ENCODE assay signal across 8 cellular contexts in genomic region chr7:1663857-1664651, GRCh38. TPM values are rescaled to one million over a fixed set of nuclear protein-coding genes. Genes with fewer than 3 reads are reported as not detected.
DNase-seq lines count a peak whose midpoint lies in the region; ATAC-seq, FAIRE-seq and TF ChIP-seq lines count a peak whose summit lies in the region.

No MANE protein-coding gene starts in this region.

- H3K36me3 ChIP-seq in HAP-1 (replicated peaks) (no peaks in the 10 kb centered on the region), K562 (ENCODE audit: control insufficient read depth, insufficient read depth, low read length) (no peaks in the 10 kb centered on the region), left lung (no peaks in the 10 kb centered on the region), stomach (no peaks in the 10 kb centered on the region)
- H3K36me3 ChIP-seq in effector memory CD4-positive, alpha-beta T cell (ENCODE audit: control insufficient read depth, insufficient read depth, low read length), result no peaks in the 10 kb centered on the region

- H3K4me3 ChIP-seq in HAP-1, result peak overlapping the region; percentile 47
- no peak overlapping the region for H3K4me3 ChIP-seq in K562
- peak overlapping the region in 1 of 2 donors; percentile 48 for H3K4me3 ChIP-seq in left lung
- H3K4me3 ChIP-seq in stomach, result peak overlapping the region; percentile 53 to 58 (median 56)
- no peak overlapping the region for H3K4me3 ChIP-seq in effector memory CD4-positive, alpha-beta T cell (ENCODE audit: insufficient read depth, low read depth, low read length, poor library complexity, severe bottlenecking)

- no peaks in the 10 kb centered on the region for H3K79me2 ChIP-seq in K562 (ENCODE audit: control insufficient read depth, insufficient read depth, low read length)

- ATAC-seq in K562 (no peak), left lung (no peak), GM19328 (IDR thresholded peaks at IDR 0.05; ENCODE audit: unreplicated experiment) (no peak)

- no peak overlapping the region; a peak in 2 of 4 replicates for H3K9ac ChIP-seq in K562 (ENCODE audit: insufficient read depth in 1 of 2, low read depth in 2 of 2, low read length in 2 of 2)

- TF ChIP-seq CTCF in K562 (IDR thresholded peaks at IDR 0.05 in 2 of 3, conservative IDR thresholded peaks at IDR 0.05 in 1 of 3; ENCODE audit: insufficient read depth in 2 of 3, low read depth in 1 of 3, low read length in 3 of 3) (no peak), left lung (IDR thresholded peaks at IDR 0.05) (no peak), stomach (IDR thresholded peaks at IDR 0.05) (no peak)

- 25% methylated on average over 18 of the region's 56 CpGs for WGBS in K562 (ENCODE audit: insufficient coverage, low coverage, missing lambda C conversion rate)
- WGBS in stomach, 5 donors, result 5 to 10% (median 6%) methylated on average over 19 to 56 of the region's 56 CpGs

- no peak for TF ChIP-seq POLR2A in K562 (conservative IDR thresholded peaks at IDR 0.05)
- TF ChIP-seq POLR2A in stomach (IDR thresholded peaks at IDR 0.05), result no peak

- in situ Hi-C loops in HAP-1 (cut with MboI; ENCODE audit: low sequenced_read_pairs), result no loop called here
- in situ Hi-C loops in K562 (cut with MboI), result no loop called here

- POLR2A ChIA-PET in K562 (lab: Yijun Ruan, JAX), result interaction anchor here (0.6 to 0.8 kb wide), 2 partner anchors 16 kb away, joined by 3 to 5 read pairs; no protein-coding TSS in a partner anchor

- H3K9me1 ChIP-seq in K562 (ENCODE audit: control insufficient read depth, insufficient read depth, low read length), result no peaks in the 10 kb centered on the region

- peak in 1 of 2 experiments; percentile 9 for DNase-seq in HAP-1 (ENCODE audit: low spot score in 2 of 2)
- peak in 2 of 4 experiments; percentile 6 to 7 for DNase-seq in K562 (ENCODE audit: extremely low read depth in 1 of 4, low spot score in 3 of 4)
- peak; percentile 33 to 81 for DNase-seq in left lung
- no peak for DNase-seq in stomach
- DNase-seq in NOMO-1 treated with DMSO at 0.1 percent for 48 hours (lab: John Stamatoyannopoulos, UW; ENCODE audit: unreplicated experiment), result no peak
- DNase-seq in AG08396 (ENCODE audit: low spot score), result no peak
- DNase-seq in effector memory CD4-positive, alpha-beta T cell, result no peak

- no peak overlapping the region for H3K4me2 ChIP-seq in K562 (ENCODE audit: insufficient read depth, low read length)

- intact Hi-C loops in K562 (cut with micrococcal nuclease) (loop anchor here (5.0 to 10.0 kb wide), 2 partner anchors 93 to 681 kb away; no protein-coding TSS in a partner anchor), left lung (cut with DNase I) (loop anchor here in 1 of 2 donors (10.0 kb wide), 1 partner anchor 541 kb away; no protein-coding TSS in a partner anchor), stomach (cut with DNase I; ENCODE audit: low total_unique reads) (no loop called here)

- H4K20me1 ChIP-seq in K562 (replicated peaks; ENCODE audit: control insufficient read depth, insufficient read depth, low read length), result peaks cover 11% of the 10 kb centered on the region; the same call in 1 of the 2 replicates

- H2AFZ ChIP-seq in K562 (ENCODE audit: low read depth, low read length), result no peak overlapping the region

- TF ChIP-seq EP300 in K562 (IDR thresholded peaks at IDR 0.05; ENCODE audit: low read length) (no peak), stomach (IDR thresholded peaks at IDR 0.05) (no peak)

- TF ChIP-seq RAD21 in K562 (CRISPR knock-in tag; conservative IDR thresholded peaks at IDR 0.05 in 1 of 2, IDR thresholded peaks at IDR 0.05 in 1 of 2), result no peak

- no peaks in the 10 kb centered on the region for H3K9me3 ChIP-seq in HAP-1
- no peaks in the 10 kb centered on the region for H3K9me3 ChIP-seq in K562 (replicated peaks; ENCODE audit: control insufficient read depth, insufficient read depth, low read depth, low read length)
- no peaks in the 10 kb centered on the region for H3K9me3 ChIP-seq in left lung
- H3K9me3 ChIP-seq in stomach, result no peaks in the 10 kb centered on the region
- H3K9me3 ChIP-seq in effector memory CD4-positive, alpha-beta T cell (ENCODE audit: control insufficient read depth, low read length), result no peaks in the 10 kb centered on the region

- FAIRE-seq in K562 (lab: Jason Lieb, UNC), result no peak

- CTCF ChIA-PET in K562 (lab: Yijun Ruan, JAX; ENCODE audit: low intra/inter-chr PET ratio), result interaction anchor here (1.0 kb wide), 1 partner anchor 683 kb away, joined by 3 read pairs; no protein-coding TSS in a partner anchor

- no peaks in the 10 kb centered on the region for H3K4me1 ChIP-seq in HAP-1
- peaks cover 0 to 51% of the 10 kb centered on the region in 2 experiments; a peak in 2 of 5 replicates for H3K4me1 ChIP-seq in K562 (replicated peaks in 1 of 2; ENCODE audit: control insufficient read depth in 2 of 2, insufficient read depth in 2 of 2, low read length in 2 of 2)
- H3K4me1 ChIP-seq in left lung, result peaks cover 23 to 46% of the 10 kb centered on the region in 2 donors
- H3K4me1 ChIP-seq in stomach, result peaks cover 40 to 53% (median 51%) of the 10 kb centered on the region in 4 donors
- H3K4me1 ChIP-seq in effector memory CD4-positive, alpha-beta T cell (ENCODE audit: control insufficient read depth, insufficient read depth, low read length, poor library complexity, severe bottlenecking), result peaks cover 37% of the 10 kb centered on the region

- H3K27me3 ChIP-seq in HAP-1 (ENCODE audit: low read depth), result peaks cover 20% of the 10 kb centered on the region
- peaks cover 19 to 60% of the 10 kb centered on the region in 2 experiments; a peak in 4 of 5 replicates for H3K27me3 ChIP-seq in K562 (ENCODE audit: control insufficient read depth in 2 of 2, insufficient read depth in 2 of 2, low read length in 2 of 2)
- H3K27me3 ChIP-seq in left lung, result peaks cover 47 to 98% of the 10 kb centered on the region in 2 donors
- H3K27me3 ChIP-seq in stomach, result peaks cover 16 to 92% (median 69%) of the 10 kb centered on the region in 3 donors
- peaks cover 41% of the 10 kb centered on the region for H3K27me3 ChIP-seq in effector memory CD4-positive, alpha-beta T cell (replicated peaks; ENCODE audit: control insufficient read depth, insufficient read depth, low read length, poor library complexity, severe bottlenecking)

- no TSS peak for BruUV-seq in K562 (replicated peaks; lab: Mats Ljungman, UMichigan)

- no peak overlapping the region for H3K27ac ChIP-seq in K562 (ENCODE audit: extremely low read depth, low read depth, low read length)
- H3K27ac ChIP-seq in left lung, result no peak overlapping the region
- peak overlapping the region in 1 of 5 donors; percentile 39 for H3K27ac ChIP-seq in stomach
- no peak overlapping the region for H3K27ac ChIP-seq in effector memory CD4-positive, alpha-beta T cell (ENCODE audit: insufficient read depth, low read length, poor library complexity, severe bottlenecking)

TF ChIP-seq in K562, 482 proteins besides CTCF, POLR2A, EP300 and RAD21:
- TF ChIP-seq ILF3 (IDR thresholded peaks at IDR 0.05; ENCODE audit: borderline replicate concordance) (no peak), RBBP5 (IDR thresholded peaks at IDR 0.05; ENCODE audit: borderline replicate concordance, insufficient read depth, low read length, poor library complexity, severe bottlenecking) (peak; percentile 15), COPS2 (conservative IDR thresholded peaks at IDR 0.05) (no peak), HNRNPK (IDR thresholded peaks at IDR 0.05; ENCODE audit: low read depth, low read length, poor library complexity, severe bottlenecking) (peak; percentile 78), MYC (IDR thresholded peaks at IDR 0.05; ENCODE audit: low read depth, low read length) (no peak), MYC (CRISPR knock-in tag; IDR thresholded peaks at IDR 0.05; ENCODE audit: borderline replicate concordance, low read depth) (no peak), ZNF3 (CRISPR knock-in tag; IDR thresholded peaks at IDR 0.05) (no peak), ESRRA (IDR thresholded peaks at IDR 0.05; ENCODE audit: borderline replicate concordance, low read depth) (no peak), TFAM (CRISPR knock-in tag; conservative IDR thresholded peaks at IDR 0.05) (no peak)

RNA-seq across cellular contexts. Expression of gene ELFN1, which starts 6.0 kb away (rescaled TPM):
- total RNA-seq in K562 (2011; cell fraction: chromatin; rRNA removed; ENCODE audit: low replicate concordance), result 0.25 TPM in 1 of 2 replicates, not detected in the other
- 0.39 and 0.67 TPM in 2 replicates for total RNA-seq in K562 (2011; cell fraction: nucleolus; rRNA removed)
- total RNA-seq in K562 (2011; cell fraction: nucleoplasm; rRNA removed), result 0.07 and 0.31 TPM in 2 replicates
- total RNA-seq in K562 (2014; rRNA removed) (0.23 and 0.45 TPM in 2 replicates), K562 (2014; rRNA removed; fragmentation: Illumina TruSeq; extraction: Trizol) (0.04 and 0.06 TPM in 2 replicates), K562 (2015; rRNA removed; fragmentation: Illumina TruSeq; extraction: Trizol) (0.08 and 0.18 TPM in 2 replicates), K562 (2021) (0.45 and 0.64 TPM in 2 replicates), left lung (1 to 10 TPM; 1.5 to 1.6 TPM), stomach (1 to 10 TPM in 1 of 5 donors, under 1 TPM in 3, not detected in 1; 0.43 to 4.3 (median 0.50) TPM)
- polyA plus RNA-seq in K562 (2011; rRNA removed) (0.13 and 0.41 TPM in 2 replicates), K562 (2014; fragmentation: Illumina TruSeq; extraction: Trizol) (0.06 and 0.28 TPM in 2 replicates), K562 (2014; fragmentation: Nextera tagmentation; extraction: Ambion mirVana) (not detected), K562 (2014; rRNA removed) (0.11 and 0.33 TPM in 2 replicates), stomach (under 1 TPM; 0.19 to 0.76 (median 0.53) TPM)
- polyA plus RNA-seq in K562 (2011; cell fraction: cytosol; rRNA removed), result 0.44 and 0.81 TPM in 2 replicates
- polyA plus RNA-seq in K562 (2011; cell fraction: nucleus; rRNA removed), result 0.26 and 0.31 TPM in 2 replicates
- polyA plus RNA-seq in K562 (2012), result 0.35 and 0.39 TPM in 2 replicates
- polyA minus RNA-seq in K562 (2011; rRNA and poly(A)+ RNA removed), result 0.07 and 0.15 TPM in 2 replicates
- 0.38 and 1.0 TPM in 2 replicates for polyA minus RNA-seq in K562 (2011; cell fraction: cytosol; rRNA and poly(A)+ RNA removed)
- 0.13 and 0.44 TPM in 2 replicates for polyA minus RNA-seq in K562 (2011; cell fraction: nucleus; rRNA and poly(A)+ RNA removed)

Comparison
In these comparisons a context has a peak if more than half of its experiments do, and no peak if none do; other contexts are left out.
1. DNase-seq: peak in left lung (2 of 2); none in stomach (single experiment), NOMO-1 treated with DMSO at 0.1 percent for 48 hours (single experiment), AG08396 (single experiment) and effector memory CD4-positive, alpha-beta T cell (0 of 3).
2. H3K4me3 ChIP-seq: peak in HAP-1 (single experiment) and stomach (4 of 4); none in K562 (single experiment) and effector memory CD4-positive, alpha-beta T cell (single experiment).